In the genomic region with DNA sequence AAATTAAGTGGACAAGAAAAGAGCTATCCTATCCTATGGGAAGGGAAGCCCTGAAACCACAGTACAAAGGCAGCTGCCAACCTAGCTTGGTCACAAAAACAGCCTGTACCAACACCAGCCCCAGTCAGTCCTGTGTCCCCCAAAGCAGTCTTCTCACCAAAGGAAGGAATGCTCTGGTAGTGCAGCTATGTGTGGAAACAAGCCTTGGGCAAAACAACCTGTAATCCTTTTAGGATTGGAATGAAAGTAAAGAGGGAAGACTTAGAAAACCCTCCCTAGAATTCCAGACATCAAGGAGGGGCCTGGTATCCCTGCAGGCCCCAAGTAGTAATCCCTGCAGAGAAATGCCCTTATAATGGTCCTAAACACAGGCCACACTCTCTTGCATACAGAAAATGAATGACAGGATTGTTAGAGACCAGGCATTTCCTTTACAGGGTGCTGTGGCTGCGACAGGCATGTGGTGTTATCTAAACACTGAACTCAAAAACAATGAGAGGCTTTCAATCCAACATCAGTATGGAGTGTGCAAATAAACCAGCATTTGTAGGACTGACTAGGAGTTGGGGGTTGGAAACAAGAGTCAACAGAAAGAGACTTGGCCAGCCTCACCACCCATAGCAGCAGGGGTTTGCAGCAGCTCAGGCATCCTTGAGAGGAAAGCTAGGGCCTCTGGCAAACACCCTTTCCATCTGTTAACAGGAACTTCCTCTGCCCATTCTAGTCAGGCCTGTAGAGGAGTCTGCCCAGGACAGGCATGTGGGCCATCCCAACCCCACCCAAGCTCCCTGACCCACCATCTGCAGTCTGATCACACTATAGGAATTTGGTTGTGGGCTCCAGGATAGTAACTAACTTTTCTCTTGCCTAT, we compare ENCODE assay signal across 8 cellular contexts. TPM values are rescaled to one million over a fixed set of nuclear protein-coding genes. Genes with fewer than 3 reads are reported as not detected.
DNase-seq lines count a peak whose midpoint lies in the region; ATAC-seq, FAIRE-seq and TF ChIP-seq lines count a peak whose summit lies in the region.

No MANE protein-coding gene starts in this region.

- H3K27me3 ChIP-seq in heart right ventricle (no peaks in the 10 kb centered on the region), upper lobe of left lung (no peaks in the 10 kb centered on the region)

- ATAC-seq in heart right ventricle, result peak in 7 of 8 donors; percentile 23 to 56 (median 29)
- no peak for ATAC-seq in Right ventricle myocardium inferior
- peak; percentile 28 for ATAC-seq in left lobe of liver
- peak; percentile 19 to 50 for ATAC-seq in upper lobe of left lung (ENCODE audit: low FRiP score in 2 of 2)
- ATAC-seq in HG02885 (IDR thresholded peaks at IDR 0.05; ENCODE audit: poor library complexity, unreplicated experiment), result no peak

- no peak for TF ChIP-seq EP300 in upper lobe of left lung (IDR thresholded peaks at IDR 0.05)

- no peak for FAIRE-seq in D721Med (lab: Jason Lieb, UNC)

- H3K27ac ChIP-seq in heart right ventricle (peak overlapping the region in 2 of 10 donors; percentile 15 to 18), upper lobe of left lung (peak overlapping the region; percentile 13 to 69 (median 24))

- TF ChIP-seq POLR2A in upper lobe of left lung (IDR thresholded peaks at IDR 0.05), result no peak

- H3K4me3 ChIP-seq in heart right ventricle, result no peak overlapping the region
- no peak overlapping the region for H3K4me3 ChIP-seq in upper lobe of left lung

- WGBS in heart right ventricle, 2 donors, result 33 to 47% methylated on average over 1 of the region's 1 CpG
- 12 to 26% methylated on average over 1 of the region's 1 CpG for WGBS in upper lobe of left lung, 2 donors

- DNase-seq in heart right ventricle (no peak), Right ventricle myocardium inferior (ENCODE audit: missing footprints) (no peak), astrocyte of the hippocampus (ENCODE audit: low read depth, low spot score) (peak; percentile 78), left lobe of liver (ENCODE audit: low spot score) (no peak), upper lobe of left lung (peak in 1 of 2 donors; percentile 29), NCI-H1930 (lab: John Stamatoyannopoulos, UW) (no peak), D721Med (ENCODE audit: insufficient read length, low spot score) (no peak)

- intact Hi-C loops in heart right ventricle (cut with DNase I) (loop anchor here in 6 of 10 donors (5.0 to 10.0 kb wide), 8 partner anchors 89 to 231 kb away; a partner anchor contains a TSS), Right ventricle myocardium inferior (cut with DNase I) (loop anchor here (5.0 kb wide), 1 partner anchor 181 kb away; no protein-coding TSS in a partner anchor)

- H3K9me3 ChIP-seq in heart right ventricle (no peaks in the 10 kb centered on the region), upper lobe of left lung (no peaks in the 10 kb centered on the region)

- TF ChIP-seq CTCF in heart right ventricle (IDR thresholded peaks at IDR 0.05) (no peak), upper lobe of left lung (IDR thresholded peaks at IDR 0.05) (no peak), D721Med (IDR thresholded peaks at IDR 0.05; ENCODE audit: insufficient read depth, missing control alignments) (no peak)

- H3K4me1 ChIP-seq in heart right ventricle, result peaks cover 0 to 19% (median 14%) of the 10 kb centered on the region in 9 donors
- H3K4me1 ChIP-seq in upper lobe of left lung, result peaks cover 15 to 20% (median 18%) of the 10 kb centered on the region in 4 donors

- H3K36me3 ChIP-seq in heart right ventricle (peaks cover 0 to 89% (median 22%) of the 10 kb centered on the region in 9 donors), upper lobe of left lung (peaks cover 3 to 26% (median 14%) of the 10 kb centered on the region in 4 donors)

RNA-seq across cellular contexts. Expression of a gene that starts 59.1 kb away (rescaled TPM):
- 10 to 100 TPM; 49.3 to 63.1 (median 58.7) TPM for total RNA-seq in heart right ventricle
- polyA plus RNA-seq in heart right ventricle, result 10 to 100 TPM; 14.1 to 18.2 TPM
- total RNA-seq in Right ventricle myocardium inferior, result 54.0 TPM
- 31.9 TPM for total RNA-seq in left lobe of liver
- 10 to 100 TPM; 37.7 to 78.6 (median 49.0) TPM for total RNA-seq in upper lobe of left lung

Comparison
In these comparisons a context has a peak if more than half of its experiments do, and no peak if none do; other contexts are left out.
1. ATAC-seq: peak in heart right ventricle (7 of 8), left lobe of liver (single experiment) and upper lobe of left lung (2 of 2); none in Right ventricle myocardium inferior (single experiment) and HG02885 (single experiment).